ENCODE assay signal across 8 cellular contexts in the genomic region with DNA sequence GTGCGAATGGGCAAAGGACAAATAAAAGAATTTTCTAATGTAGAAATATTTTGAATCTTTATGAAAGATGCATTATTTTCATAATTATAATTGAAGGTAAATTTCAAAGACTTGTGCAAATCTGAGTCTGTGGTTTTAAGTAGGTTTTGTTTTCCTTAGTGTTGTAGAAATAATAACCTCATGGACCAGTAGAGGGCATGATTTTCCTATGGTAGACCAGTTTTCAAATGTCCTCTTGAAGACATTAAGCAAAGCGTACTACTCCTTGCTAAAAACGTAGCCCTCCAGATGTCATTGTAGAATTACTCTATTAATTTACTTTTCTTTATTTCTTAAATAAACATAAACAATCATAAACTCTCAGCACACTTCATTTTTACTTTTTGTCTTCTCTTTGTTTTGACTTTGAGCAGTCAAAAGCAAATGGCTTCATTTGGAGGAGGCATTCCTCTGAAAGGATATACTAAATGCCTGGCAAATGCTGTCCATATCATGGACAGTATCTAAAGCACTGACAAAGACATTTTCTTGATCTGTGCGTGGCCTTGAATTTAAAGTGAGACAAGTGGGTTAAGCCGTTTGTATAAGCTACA.
DNase-seq lines count a peak whose midpoint lies in the region; ATAC-seq and TF ChIP-seq lines count a peak whose summit lies in the region.

No MANE protein-coding gene starts in this region.

- H3K4me1 ChIP-seq in DND-41 (ENCODE audit: insufficient read depth, low read length) (no peaks in the 10 kb centered on the region), mucosa of descending colon (ENCODE audit: low read depth) (no peaks in the 10 kb centered on the region)
- H3K4me1 ChIP-seq in naive thymus-derived CD4-positive, alpha-beta T cell (ENCODE audit: control insufficient read depth in 2 of 2, insufficient read depth in 2 of 2, low read length in 2 of 2), result peaks cover 0 to 6% of the 10 kb centered on the region in 2 donors

- peaks cover 5 to 29% (median 11%) of the 10 kb centered on the region in 5 donors for H3K27me3 Mint-ChIP-seq in naive thymus-derived CD4-positive, alpha-beta T cell
- no peaks in the 10 kb centered on the region for H3K27me3 Mint-ChIP-seq in activated naive CD8-positive, alpha-beta T cell treated with anti-CD3 and anti-CD28 coated beads for 36 hours

- no peak for DNase-seq in DND-41
- DNase-seq in HCEC 1CT, result peak; percentile 25
- peak; percentile 13 for DNase-seq in NCI-H748 treated with DMSO at 0.1 percent for 48 hours (lab: John Stamatoyannopoulos, UW)
- peak; percentile 63 for DNase-seq in cerebellar cortex (ENCODE audit: low spot score)
- peak in 5 of 9 donors; percentile 4 to 45 (median 32) for DNase-seq in naive thymus-derived CD4-positive, alpha-beta T cell
- DNase-seq in activated naive CD8-positive, alpha-beta T cell treated with anti-CD3 and anti-CD28 coated beads for 36 hours, result no peak
- DNase-seq in mucosa of descending colon, result no peak
- DNase-seq in NCI-H1048 (lab: John Stamatoyannopoulos, UW), result no peak

- H3K9me3 Mint-ChIP-seq in naive thymus-derived CD4-positive, alpha-beta T cell, result no peaks in the 10 kb centered on the region
- H3K9me3 Mint-ChIP-seq in activated naive CD8-positive, alpha-beta T cell treated with anti-CD3 and anti-CD28 coated beads for 36 hours, result no peaks in the 10 kb centered on the region

- POLR2A ChIA-PET in naive thymus-derived CD4-positive, alpha-beta T cell (lab: Charles Lee), result no interaction called here

- H3K4me3 ChIP-seq in DND-41 (ENCODE audit: low read depth in 1 of 2, low read length in 2 of 2) (no peak overlapping the region), mucosa of descending colon (no peak overlapping the region)
- no peak overlapping the region for H3K4me3 ChIP-seq in naive thymus-derived CD4-positive, alpha-beta T cell (ENCODE audit: low read length)

- no peak overlapping the region for H2AFZ ChIP-seq in DND-41 (ENCODE audit: low read depth, low read length)

- H3K4me1 Mint-ChIP-seq in naive thymus-derived CD4-positive, alpha-beta T cell, result peaks cover 1 to 37% (median 26%) of the 10 kb centered on the region in 7 donors
- peaks cover 6% of the 10 kb centered on the region for H3K4me1 Mint-ChIP-seq in activated naive CD8-positive, alpha-beta T cell treated with anti-CD3 and anti-CD28 coated beads for 36 hours

- CTCF ChIA-PET in naive thymus-derived CD4-positive, alpha-beta T cell (lab: Charles Lee), result interaction anchor here (0.7 kb wide), 1 partner anchor 314 kb away, joined by 4 read pairs; no protein-coding TSS in a partner anchor

- H3K36me3 ChIP-seq in DND-41 (ENCODE audit: insufficient read depth, low read length), result no peaks in the 10 kb centered on the region
- no peaks in the 10 kb centered on the region for H3K36me3 ChIP-seq in naive thymus-derived CD4-positive, alpha-beta T cell (ENCODE audit: control insufficient read depth in 2 of 3, insufficient read depth in 3 of 3, low read length in 3 of 3)
- no peaks in the 10 kb centered on the region for H3K36me3 ChIP-seq in mucosa of descending colon (ENCODE audit: low read depth)

- H3K27ac Mint-ChIP-seq in naive thymus-derived CD4-positive, alpha-beta T cell, result no peak overlapping the region
- H3K27ac Mint-ChIP-seq in activated naive CD8-positive, alpha-beta T cell treated with anti-CD3 and anti-CD28 coated beads for 36 hours, result no peak overlapping the region

- H3K27ac ChIP-seq in DND-41 (ENCODE audit: low read length), result no peak overlapping the region
- H3K27ac ChIP-seq in naive thymus-derived CD4-positive, alpha-beta T cell (ENCODE audit: low read depth, low read length), result no peak overlapping the region

- H3K9me3 ChIP-seq in DND-41 (ENCODE audit: insufficient read depth, low read length, severe bottlenecking), result no peaks in the 10 kb centered on the region
- no peaks in the 10 kb centered on the region for H3K9me3 ChIP-seq in naive thymus-derived CD4-positive, alpha-beta T cell (ENCODE audit: control insufficient read depth in 2 of 3, low read length in 3 of 3)
- no peaks in the 10 kb centered on the region for H3K9me3 ChIP-seq in mucosa of descending colon

- H3K27me3 ChIP-seq in DND-41 (ENCODE audit: insufficient read depth, low read length, poor library complexity), result peaks cover 6% of the 10 kb centered on the region
- no peaks in the 10 kb centered on the region for H3K27me3 ChIP-seq in naive thymus-derived CD4-positive, alpha-beta T cell (ENCODE audit: control insufficient read depth in 2 of 2, insufficient read depth in 2 of 2, low read length in 2 of 2)

- intact Hi-C loops in naive thymus-derived CD4-positive, alpha-beta T cell (cut with micrococcal nuclease), result loop anchor here (1.0 to 10.0 kb wide), 8 partner anchors 164 to 1518 kb away; a partner anchor contains a TSS
- intact Hi-C loops in mucosa of descending colon (cut with DNase I, micrococcal nuclease), result no loop called here

- H3K36me3 Mint-ChIP-seq in naive thymus-derived CD4-positive, alpha-beta T cell, result no peaks in the 10 kb centered on the region
- H3K36me3 Mint-ChIP-seq in activated naive CD8-positive, alpha-beta T cell treated with anti-CD3 and anti-CD28 coated beads for 36 hours, result no peaks in the 10 kb centered on the region

- no peak overlapping the region for H3K4me3 Mint-ChIP-seq in naive thymus-derived CD4-positive, alpha-beta T cell
- H3K4me3 Mint-ChIP-seq in activated naive CD8-positive, alpha-beta T cell treated with anti-CD3 and anti-CD28 coated beads for 36 hours, result no peak overlapping the region

- no peak overlapping the region for H3K4me2 ChIP-seq in DND-41 (ENCODE audit: insufficient read depth, low read length)

- TF ChIP-seq CTCF in DND-41 (IDR thresholded peaks at IDR 0.05; ENCODE audit: borderline replicate concordance, extremely low read depth, low read length, poor library complexity, severe bottlenecking), result peak; percentile 63
- no peak for TF ChIP-seq CTCF in mucosa of descending colon (IDR thresholded peaks at IDR 0.05)

- no peaks in the 10 kb centered on the region for H3K79me2 ChIP-seq in DND-41 (ENCODE audit: insufficient read depth, low read length)

- H4K20me1 ChIP-seq in DND-41 (ENCODE audit: insufficient read depth, low read length), result no peaks in the 10 kb centered on the region

- ATAC-seq in DND-41 (ENCODE audit: insufficient read depth, low read depth), result peak; percentile 64; the same call in 2 of the 3 replicates
- ATAC-seq in naive thymus-derived CD4-positive, alpha-beta T cell, result no peak
- no peak for ATAC-seq in mucosa of descending colon

- H3K9ac ChIP-seq in DND-41 (ENCODE audit: low read depth, low read length), result no peak overlapping the region

Comparison
In these comparisons a context has a peak if more than half of its experiments do, and no peak if none do; other contexts are left out.
1. DNase-seq: peak in HCEC 1CT (single experiment), NCI-H748 treated with DMSO at 0.1 percent for 48 hours (single experiment), cerebellar cortex (single experiment) and naive thymus-derived CD4-positive, alpha-beta T cell (5 of 9); none in DND-41 (single experiment), activated naive CD8-positive, alpha-beta T cell treated with anti-CD3 and anti-CD28 coated beads for 36 hours (single experiment), mucosa of descending colon (0 of 3) and NCI-H1048 (single experiment).
2. intact Hi-C loops: an anchor here in naive thymus-derived CD4-positive, alpha-beta T cell (1.0 to 10.0 kb wide); none called in mucosa of descending colon.